31 cellular contexts compared by ENCODE assay signal in genomic region chr12:28601659-28602058, GRCh38.
"Had no signal": no experiment of that assay in that cellular context is flagged by ENCODE, and none has a peak within 500 bp of the region (broad histone marks: within the 10 kb centered on the region; RNA-seq: fewer than 3 reads in every experiment).

No MANE protein-coding gene starts in this region.

- H3K27ac Mint-ChIP-seq: activated CD4-positive, alpha-beta memory T cell treated with anti-CD3 and anti-CD28 coated beads, Interleukin-2, amount 10 ng/mL, durations not matched to agents 7 days and 5 days; activated CD4-positive, alpha-beta T cell treated with anti-CD3 and anti-CD28 coated beads for 36 hours; activated CD4-positive, alpha-beta T cell treated with anti-CD3 and anti-CD28 coated beads, Interleukin-2, amount 10 ng/mL, durations not matched to agents 24 days and 14 days; activated naive CD4-positive, alpha-beta T cell treated with anti-CD3 and anti-CD28 coated beads, Interleukin-2, amount 10 ng/mL, durations not matched to agents 7 days and 5 days; activated naive CD4-positive, alpha-beta T cell treated with anti-CD3 and anti-CD28 coated beads, Interleukin-2, amount 50 U/mL, for 72 hours; activated naive CD8-positive, alpha-beta T cell treated with anti-CD3 and anti-CD28 coated beads, Interleukin-2, amount 10 ng/mL, durations not matched to agents 7 days and 5 days; activated T-cell treated with anti-CD3 and anti-CD28 coated beads, Interleukin-2, amount 50 U/mL, for 24 hours; activated T-cell treated with anti-CD3 and anti-CD28 coated beads, Interleukin-2, amount 50 U/mL, for 72 hours; brain; T-helper 17 cell; T-helper 2 cell treated with Interferon-gamma antibody and Interleukin-4, amounts not matched to agents 5 μg/mL and 100 μg/mL, for 36 hours had no signal

- H3K36me3 ChIP-seq: ascending aorta, breast epithelium, cardiac muscle cell, colonic mucosa, gastrocnemius medialis, heart left ventricle had no signal

- H3K27me3 Mint-ChIP-seq: activated CD4-positive, alpha-beta T cell treated with anti-CD3 and anti-CD28 coated beads, Interleukin-2, amount 10 ng/mL, durations not matched to agents 24 days and 14 days; activated naive CD4-positive, alpha-beta T cell treated with anti-CD3 and anti-CD28 coated beads, Interleukin-2, amount 10 ng/mL, durations not matched to agents 7 days and 5 days; activated naive CD8-positive, alpha-beta T cell treated with anti-CD3 and anti-CD28 coated beads, Interleukin-2, amount 10 ng/mL, durations not matched to agents 7 days and 5 days; activated T-cell treated with anti-CD3 and anti-CD28 coated beads, Interleukin-2, amount 50 U/mL, for 24 hours; T-helper 17 cell had no signal

- H3K9me3 Mint-ChIP-seq: activated T-cell treated with anti-CD3 and anti-CD28 coated beads, Interleukin-2, amount 50 U/mL, for 24 hours; T-helper 2 cell treated with Interferon-gamma antibody and Interleukin-4, amounts not matched to agents 5 μg/mL and 100 μg/mL, for 36 hours had no signal

- H3K4me1 Mint-ChIP-seq: activated CD4-positive, alpha-beta T cell treated with anti-CD3 and anti-CD28 coated beads for 36 hours; brain; T-helper 17 cell had no signal

- H3K9me3 ChIP-seq: colonic mucosa, gastrocnemius medialis had no signal

- H3K4me3 ChIP-seq: ascending aorta, breast epithelium, cardiac muscle cell, colonic mucosa, gastrocnemius medialis, heart left ventricle had no signal

- H3K27me3 ChIP-seq: ascending aorta, breast epithelium, cardiac muscle cell, colonic mucosa, gastrocnemius medialis, heart left ventricle had no signal

- H3K4me3 Mint-ChIP-seq: activated CD4-positive, alpha-beta memory T cell treated with anti-CD3 and anti-CD28 coated beads, Interleukin-2, amount 10 ng/mL, durations not matched to agents 7 days and 5 days; activated CD4-positive, alpha-beta T cell treated with anti-CD3 and anti-CD28 coated beads for 36 hours; activated CD4-positive, alpha-beta T cell treated with anti-CD3 and anti-CD28 coated beads, Interleukin-2, amount 10 ng/mL, durations not matched to agents 24 days and 14 days; activated naive CD4-positive, alpha-beta T cell treated with anti-CD3 and anti-CD28 coated beads, Interleukin-2, amount 10 ng/mL, durations not matched to agents 7 days and 5 days; activated naive CD8-positive, alpha-beta T cell treated with anti-CD3 and anti-CD28 coated beads, Interleukin-2, amount 10 ng/mL, durations not matched to agents 7 days and 5 days; activated T-cell treated with anti-CD3 and anti-CD28 coated beads, Interleukin-2, amount 50 U/mL, for 24 hours; activated T-cell treated with anti-CD3 and anti-CD28 coated beads, Interleukin-2, amount 50 U/mL, for 72 hours; brain; T-helper 17 cell; T-helper 2 cell treated with Interferon-gamma antibody and Interleukin-4, amounts not matched to agents 5 μg/mL and 100 μg/mL, for 36 hours had no signal

- ATAC-seq: activated CD4-positive, alpha-beta T cell treated with anti-CD3 and anti-CD28 coated beads for 36 hours; activated naive CD4-positive, alpha-beta T cell treated with anti-CD3 and anti-CD28 coated beads, Interleukin-2, amount 50 U/mL, for 72 hours; activated T-cell treated with anti-CD3 and anti-CD28 coated beads, Interleukin-2, amount 50 U/mL, for 72 hours; esophagus mucosa; gastrocnemius medialis; heart left ventricle; T-helper 17 cell had no signal

- H3K27ac ChIP-seq: ascending aorta, breast epithelium, cardiac muscle cell, colonic mucosa, gastrocnemius medialis, heart left ventricle had no signal

- H3K4me1 ChIP-seq: ascending aorta, breast epithelium, colonic mucosa, gastrocnemius medialis had no signal

- DNase-seq: activated CD4-positive, alpha-beta memory T cell treated with anti-CD3 and anti-CD28 coated beads, Interleukin-2, amount 10 ng/mL, durations not matched to agents 7 days and 5 days; activated CD4-positive, alpha-beta T cell treated with anti-CD3 and anti-CD28 coated beads for 36 hours; activated CD4-positive, alpha-beta T cell treated with anti-CD3 and anti-CD28 coated beads, Interleukin-2, amount 10 ng/mL, durations not matched to agents 24 days and 14 days; activated CD4-positive, CD25-positive, alpha-beta regulatory T cell; activated CD4-positive, CD25-positive, alpha-beta regulatory T cell treated with anti-CD3 and anti-CD28 coated beads, Interleukin-2, amount 50 U/mL, for 72 hours; activated CD8-positive, alpha-beta memory T cell treated with anti-CD3 and anti-CD28 coated beads, Interleukin-2, amount 50 U/mL, for 48 hours; activated gamma-delta T cell; activated naive CD4-positive, alpha-beta T cell; activated naive CD4-positive, alpha-beta T cell treated with anti-CD3 and anti-CD28 coated beads, Interleukin-2, amount 10 ng/mL, durations not matched to agents 7 days and 5 days; activated naive CD8-positive, alpha-beta T cell treated with anti-CD3 and anti-CD28 coated beads, Interleukin-2, amount 10 ng/mL, durations not matched to agents 7 days and 5 days; activated T-cell treated with anti-CD3 and anti-CD28 coated beads for 4 hours; activated T-cell treated with anti-CD3 and anti-CD28 coated beads, Interleukin-2, amount 50 U/mL, for 24 hours; activated T-cell treated with anti-CD3 and anti-CD28 coated beads, Interleukin-2, amount 50 U/mL, for 72 hours; central memory CD4-positive, alpha-beta T cell; cerebellar nuclear complex; colonic mucosa; effector CD8-positive, alpha-beta T cell; foreskin fibroblast; gastrocnemius medialis; glutamatergic neuron; heart left ventricle; T-helper 1 cell; T-helper 17 cell; T1000 had no signal

- H3K36me3 Mint-ChIP-seq: activated naive CD4-positive, alpha-beta T cell treated with anti-CD3 and anti-CD28 coated beads, Interleukin-2, amount 10 ng/mL, durations not matched to agents 7 days and 5 days; activated naive CD4-positive, alpha-beta T cell treated with anti-CD3 and anti-CD28 coated beads, Interleukin-2, amount 50 U/mL, for 72 hours; activated naive CD8-positive, alpha-beta T cell treated with anti-CD3 and anti-CD28 coated beads, Interleukin-2, amount 10 ng/mL, durations not matched to agents 7 days and 5 days; brain had no signal
